Comparison of ENCODE assay signal across 2 cellular contexts in the genomic region with DNA sequence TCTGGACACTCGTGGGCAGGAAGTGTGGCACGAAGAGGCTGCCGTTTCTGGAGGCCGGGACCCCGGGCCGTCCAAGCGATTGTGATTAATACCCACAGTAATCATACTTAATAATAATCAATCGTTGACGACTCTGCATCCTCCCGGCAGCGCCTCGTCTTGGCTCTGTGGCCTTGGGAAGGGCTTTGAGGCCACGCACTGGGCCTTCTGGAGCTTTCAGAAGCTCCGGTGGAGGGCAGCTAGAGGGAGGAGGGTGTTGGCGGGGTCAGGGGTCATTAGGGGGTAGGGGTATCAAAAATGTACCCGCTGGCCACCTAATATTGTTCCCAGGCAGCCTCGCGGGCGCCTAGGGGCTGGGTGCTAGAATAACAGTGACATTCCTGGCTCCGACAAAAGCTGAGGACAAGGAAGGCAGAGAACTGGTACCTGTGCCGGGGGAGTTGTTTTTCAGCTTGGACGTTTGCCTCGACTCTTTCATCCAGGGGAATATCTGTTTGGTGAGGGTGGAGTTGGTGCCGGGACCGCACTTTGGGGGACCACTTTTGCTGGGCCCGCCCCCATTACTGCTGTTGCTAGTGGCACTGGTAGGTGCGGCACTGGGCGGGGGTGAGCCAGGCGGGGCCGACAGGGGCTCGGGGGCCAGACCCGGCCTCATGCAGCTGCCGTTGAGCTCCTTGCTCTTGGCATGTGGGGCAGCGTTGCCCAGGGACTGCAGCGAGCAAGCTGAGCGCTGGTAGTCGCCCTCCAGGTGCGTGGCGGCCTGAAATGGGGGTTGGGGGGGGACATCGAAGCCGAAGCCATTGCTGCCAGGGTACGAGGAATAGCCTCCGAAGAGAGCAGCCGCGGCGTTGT.
TF ChIP-seq lines count a peak whose summit lies in the region.

No MANE protein-coding gene starts in this region.

TF ChIP-seq in GM23338, 12 proteins besides CTCF, POLR2A, EP300 and RAD21:
- TF ChIP-seq EZH2 (IDR thresholded peaks at IDR 0.05; ENCODE audit: low read depth, unreplicated experiment) (peak; percentile 95), CREB1 (CRISPR knock-in tag; IDR thresholded peaks at IDR 0.05; ENCODE audit: low read depth) (no peak)

TF ChIP-seq in WTC11, 78 proteins besides CTCF, POLR2A, EP300 and RAD21:
- TF ChIP-seq, protein P1, sequence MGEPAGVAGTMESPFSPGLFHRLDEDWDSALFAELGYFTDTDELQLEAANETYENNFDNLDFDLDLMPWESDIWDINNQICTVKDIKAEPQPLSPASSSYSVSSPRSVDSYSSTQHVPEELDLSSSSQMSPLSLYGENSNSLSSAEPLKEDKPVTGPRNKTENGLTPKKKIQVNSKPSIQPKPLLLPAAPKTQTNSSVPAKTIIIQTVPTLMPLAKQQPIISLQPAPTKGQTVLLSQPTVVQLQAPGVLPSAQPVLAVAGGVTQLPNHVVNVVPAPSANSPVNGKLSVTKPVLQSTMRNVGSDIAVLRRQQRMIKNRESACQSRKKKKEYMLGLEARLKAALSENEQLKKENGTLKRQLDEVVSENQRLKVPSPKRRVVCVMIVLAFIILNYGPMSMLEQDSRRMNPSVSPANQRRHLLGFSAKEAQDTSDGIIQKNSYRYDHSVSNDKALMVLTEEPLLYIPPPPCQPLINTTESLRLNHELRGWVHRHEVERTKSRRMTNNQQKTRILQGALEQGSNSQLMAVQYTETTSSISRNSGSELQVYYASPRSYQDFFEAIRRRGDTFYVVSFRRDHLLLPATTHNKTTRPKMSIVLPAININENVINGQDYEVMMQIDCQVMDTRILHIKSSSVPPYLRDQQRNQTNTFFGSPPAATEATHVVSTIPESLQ (CRISPR knock-in tag; IDR thresholded peaks at IDR 0.05): no peak
- TF ChIP-seq ZBTB43 (CRISPR knock-in tag; IDR thresholded peaks at IDR 0.05) (no peak), PREB (CRISPR knock-in tag; IDR thresholded peaks at IDR 0.05; ENCODE audit: borderline replicate concordance) (no peak), TEAD4 (CRISPR knock-in tag; IDR thresholded peaks at IDR 0.05) (no peak), SOX15 (CRISPR knock-in tag; IDR thresholded peaks at IDR 0.05) (no peak), ZNF263 (CRISPR knock-in tag; IDR thresholded peaks at IDR 0.05; ENCODE audit: low read depth) (no peak), RORB (CRISPR knock-in tag; IDR thresholded peaks at IDR 0.05) (no peak), ZMAT4 (CRISPR knock-in tag; IDR thresholded peaks at IDR 0.05) (no peak), GABPB1 (CRISPR knock-in tag; IDR thresholded peaks at IDR 0.05) (no peak), HMGA2 (CRISPR knock-in tag; IDR thresholded peaks at IDR 0.05) (no peak), ATF2 (CRISPR knock-in tag; IDR thresholded peaks at IDR 0.05; ENCODE audit: borderline replicate concordance, low read depth) (no peak), NR2C2 (CRISPR knock-in tag; IDR thresholded peaks at IDR 0.05) (no peak), ZNF423 (CRISPR knock-in tag; IDR thresholded peaks at IDR 0.05) (no peak), EMX1 (CRISPR knock-in tag; IDR thresholded peaks at IDR 0.05) (no peak), ARID4B (CRISPR knock-in tag; IDR thresholded peaks at IDR 0.05; ENCODE audit: borderline replicate concordance) (no peak), ZSCAN18 (CRISPR knock-in tag; IDR thresholded peaks at IDR 0.05) (no peak)
- TF ChIP-seq, protein P2, sequence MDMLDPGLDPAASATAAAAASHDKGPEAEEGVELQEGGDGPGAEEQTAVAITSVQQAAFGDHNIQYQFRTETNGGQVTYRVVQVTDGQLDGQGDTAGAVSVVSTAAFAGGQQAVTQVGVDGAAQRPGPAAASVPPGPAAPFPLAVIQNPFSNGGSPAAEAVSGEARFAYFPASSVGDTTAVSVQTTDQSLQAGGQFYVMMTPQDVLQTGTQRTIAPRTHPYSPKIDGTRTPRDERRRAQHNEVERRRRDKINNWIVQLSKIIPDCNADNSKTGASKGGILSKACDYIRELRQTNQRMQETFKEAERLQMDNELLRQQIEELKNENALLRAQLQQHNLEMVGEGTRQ (CRISPR knock-in tag; IDR thresholded peaks at IDR 0.05): no peak
- TF ChIP-seq, protein P3, sequence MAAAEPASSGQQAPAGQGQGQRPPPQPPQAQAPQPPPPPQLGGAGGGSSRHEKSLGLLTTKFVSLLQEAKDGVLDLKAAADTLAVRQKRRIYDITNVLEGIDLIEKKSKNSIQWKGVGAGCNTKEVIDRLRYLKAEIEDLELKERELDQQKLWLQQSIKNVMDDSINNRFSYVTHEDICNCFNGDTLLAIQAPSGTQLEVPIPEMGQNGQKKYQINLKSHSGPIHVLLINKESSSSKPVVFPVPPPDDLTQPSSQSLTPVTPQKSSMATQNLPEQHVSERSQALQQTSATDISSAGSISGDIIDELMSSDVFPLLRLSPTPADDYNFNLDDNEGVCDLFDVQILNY (CRISPR knock-in tag; IDR thresholded peaks at IDR 0.05): no peak
